ENCODE assay signal across 7 cellular contexts in the genomic region with DNA sequence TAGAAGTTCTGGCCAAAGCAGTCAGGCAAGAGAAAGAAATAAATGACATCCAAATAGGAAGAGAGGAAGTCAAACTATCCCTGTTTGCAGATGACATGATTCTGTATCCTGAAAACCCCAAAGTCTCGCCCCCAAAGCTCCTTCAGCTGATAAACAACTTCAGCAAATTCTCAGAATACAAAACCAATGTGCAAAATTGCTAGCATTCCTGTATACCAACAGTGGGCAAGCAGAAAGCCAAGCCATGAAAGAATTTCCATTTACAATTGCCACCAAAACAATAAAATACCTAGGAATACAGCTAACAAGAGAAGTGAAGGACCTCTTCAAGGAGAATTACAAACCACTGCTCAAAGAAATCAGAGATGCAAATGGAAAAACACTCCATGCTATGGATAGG. TPM values are rescaled to one million over a fixed set of nuclear protein-coding genes. Genes with fewer than 3 reads are reported as not detected.
DNase-seq lines count a peak whose midpoint lies in the region; FAIRE-seq and TF ChIP-seq lines count a peak whose summit lies in the region.
"Not testable (repeated sequence)": the region's sequence is repeated elsewhere in the genome, so short reads cannot be mapped to it uniquely, and the experiment has no call there.

No MANE protein-coding gene starts in this region.

- not testable (repeated sequence) for H3K9ac ChIP-seq in astrocyte (ENCODE audit: low read length); mesendoderm (ENCODE audit: low read length)

- DNase-seq in AG10803 (ENCODE audit: low read depth) (peak; percentile 17), astrocyte (ENCODE audit: low read depth) (peak; percentile 12), mesendoderm (peak; percentile 51), renal cortical epithelial cell (ENCODE audit: low read depth) (peak; percentile 68)
- DNase-seq in T-helper 2 cell treated with Interferon-gamma antibody and Interleukin-4, amounts not matched to agents 5 μg/mL and 100 μg/mL, for 36 hours (ENCODE audit: low spot score), result not testable (repeated sequence)

- not testable (repeated sequence) for H3K18ac ChIP-seq in mesendoderm (ENCODE audit: low read length)

- not testable (repeated sequence) for H3K27me3 ChIP-seq in DOHH2 (ENCODE audit: control insufficient read depth, low read length); astrocyte (ENCODE audit: insufficient read depth, low read length); mesendoderm (ENCODE audit: insufficient read depth, low read length, poor library complexity)

- WGBS in mesendoderm (ENCODE audit: extremely low coverage, insufficient coverage, low lambda C conversion rate), result no CpG with 5 or more reads among the region's 1 CpG

- peak overlapping the region; percentile 25 for H3K4me3 Mint-ChIP-seq in T-helper 2 cell treated with Interferon-gamma antibody and Interleukin-4, amounts not matched to agents 5 μg/mL and 100 μg/mL, for 36 hours
- H3K4me3 Mint-ChIP-seq in astrocyte (ENCODE audit: unreplicated experiment); nephron: not testable (repeated sequence)

- not testable (repeated sequence) for H3K27ac ChIP-seq in DOHH2 (ENCODE audit: low read depth, low read length); astrocyte (ENCODE audit: low read depth, low read length); mesendoderm (ENCODE audit: low read depth, low read length)

- H4K5ac ChIP-seq in mesendoderm (ENCODE audit: low read length), result not testable (repeated sequence)

- H2BK120ac ChIP-seq in mesendoderm (ENCODE audit: low read depth, low read length), result not testable (repeated sequence)

- H3K56ac ChIP-seq in mesendoderm (ENCODE audit: low read length), result not testable (repeated sequence)

- H3K79me2 ChIP-seq in DOHH2 (ENCODE audit: control insufficient read depth, low read length), result peaks cover 35% of the 10 kb centered on the region
- H3K79me2 ChIP-seq in astrocyte (ENCODE audit: insufficient read depth, low read length); mesendoderm (ENCODE audit: control insufficient read depth, insufficient read depth, low read length): not testable (repeated sequence)

- not testable (repeated sequence) for H2BK5ac ChIP-seq in mesendoderm (ENCODE audit: low read length)

- not testable (repeated sequence) for H2AFZ ChIP-seq in astrocyte (ENCODE audit: low read depth, low read length)

- H2AK5ac ChIP-seq in mesendoderm (ENCODE audit: low read length), result not testable (repeated sequence)

- H3K4me3 ChIP-seq in AG10803 (ENCODE audit: low read length); DOHH2 (ENCODE audit: low read length); astrocyte (ENCODE audit: insufficient read depth, low read depth, low read length); mesendoderm (ENCODE audit: low read length): not testable (repeated sequence)

- not testable (repeated sequence) for H4K20me1 ChIP-seq in DOHH2 (ENCODE audit: control insufficient read depth, insufficient read depth, low read depth, low read length); astrocyte (ENCODE audit: insufficient read depth, low read length)

- 0 out of 2 replicates have a peak overlapping the region, but pooled peaks have one; percentile 14 for H3K4me2 ChIP-seq in DOHH2 (ENCODE audit: low read length)
- H3K4me2 ChIP-seq in astrocyte (ENCODE audit: low read length); mesendoderm (ENCODE audit: low read length): not testable (repeated sequence)

- not testable (repeated sequence) for H3K79me1 ChIP-seq in mesendoderm (ENCODE audit: low read length)

- not testable (repeated sequence) for H3K9me3 ChIP-seq in DOHH2 (ENCODE audit: control insufficient read depth, insufficient read depth, low read length); astrocyte (ENCODE audit: insufficient read depth, low read depth, low read length)

- not testable (repeated sequence) for TF ChIP-seq CTCF in AG10803 (conservative IDR thresholded peaks at IDR 0.05; ENCODE audit: low read length); DOHH2 (IDR thresholded peaks at IDR 0.05; ENCODE audit: low read depth, low read length, poor library complexity, severe bottlenecking); astrocyte (IDR thresholded peaks at IDR 0.05; ENCODE audit: insufficient read depth, low read depth, low read length); nephron (IDR thresholded peaks at IDR 0.05; ENCODE audit: unreplicated experiment in 3 of 3)

- H3K4me1 ChIP-seq in DOHH2 (ENCODE audit: control insufficient read depth, low read length), result peaks cover 68% of the 10 kb centered on the region
- H3K4me1 ChIP-seq in astrocyte (ENCODE audit: insufficient read depth, low read length), result peaks cover 15% of the 10 kb centered on the region
- not testable (repeated sequence) for H3K4me1 ChIP-seq in mesendoderm (ENCODE audit: control insufficient read depth, low read depth, low read length)

- not testable (repeated sequence) for H3K23ac ChIP-seq in mesendoderm (ENCODE audit: low read length)

- H3K36me3 ChIP-seq in DOHH2 (ENCODE audit: control insufficient read depth, low read length); astrocyte (ENCODE audit: insufficient read depth, low read length); mesendoderm (ENCODE audit: control insufficient read depth, insufficient read depth, low read length): not testable (repeated sequence)

- not testable (repeated sequence) for H3K4ac ChIP-seq in mesendoderm (ENCODE audit: low read depth, low read length)

- H3F3A ChIP-seq in DOHH2 (ENCODE audit: control insufficient read depth, insufficient read depth), result not testable (repeated sequence)

- not testable (repeated sequence) for H3K27ac Mint-ChIP-seq in T-helper 2 cell treated with Interferon-gamma antibody and Interleukin-4, amounts not matched to agents 5 μg/mL and 100 μg/mL, for 36 hours; astrocyte (ENCODE audit: unreplicated experiment)
- H3K27ac Mint-ChIP-seq in nephron, result peak overlapping the region in 2 of 3 experiments; percentile 9 to 17

- H3K9me2 ChIP-seq in DOHH2 (replicated peaks; ENCODE audit: control insufficient read depth, low read length), result not testable (repeated sequence)

- H3K27me3 Mint-ChIP-seq in T-helper 2 cell treated with Interferon-gamma antibody and Interleukin-4, amounts not matched to agents 5 μg/mL and 100 μg/mL, for 36 hours (ENCODE audit: low read depth); astrocyte (ENCODE audit: low read depth, unreplicated experiment); nephron (ENCODE audit: low read depth): not testable (repeated sequence)

- not testable (repeated sequence) for H3K36me3 Mint-ChIP-seq in T-helper 2 cell treated with Interferon-gamma antibody and Interleukin-4, amounts not matched to agents 5 μg/mL and 100 μg/mL, for 36 hours (ENCODE audit: low read depth); astrocyte (ENCODE audit: low read depth, unreplicated experiment); nephron (ENCODE audit: low read depth)

- not testable (repeated sequence) for H4K8ac ChIP-seq in mesendoderm (ENCODE audit: low read depth, low read length)

- not testable (repeated sequence) for H2BK15ac ChIP-seq in mesendoderm (replicated peaks; ENCODE audit: low read depth)

- peaks cover 36% of the 10 kb centered on the region for H3K4me1 Mint-ChIP-seq in T-helper 2 cell treated with Interferon-gamma antibody and Interleukin-4, amounts not matched to agents 5 μg/mL and 100 μg/mL, for 36 hours (ENCODE audit: low read depth)
- H3K4me1 Mint-ChIP-seq in astrocyte (ENCODE audit: low read depth, unreplicated experiment), result peaks cover 36% of the 10 kb centered on the region
- peaks cover 33% of the 10 kb centered on the region for H3K4me1 Mint-ChIP-seq in nephron

- H3K9me3 Mint-ChIP-seq in T-helper 2 cell treated with Interferon-gamma antibody and Interleukin-4, amounts not matched to agents 5 μg/mL and 100 μg/mL, for 36 hours; astrocyte (ENCODE audit: unreplicated experiment); nephron: not testable (repeated sequence)

- FAIRE-seq in astrocyte (lab: Jason Lieb, UNC), result not testable (repeated sequence)

RNA-seq across cellular contexts. Expression of gene SPATA13, which starts 44.6 kb away (rescaled TPM):
- total RNA-seq in astrocyte (6.2 and 6.7 TPM in 2 replicates), renal cortical epithelial cell (7.3 and 27.4 TPM in 2 replicates)
- 16.1 TPM for polyA plus RNA-seq in mesendoderm (2013, experiment 1 of 2)
- polyA plus RNA-seq in mesendoderm (2013, experiment 2 of 2), result 14.9 TPM
